ENCODE assay signal across 1 cellular context in the genomic region with DNA sequence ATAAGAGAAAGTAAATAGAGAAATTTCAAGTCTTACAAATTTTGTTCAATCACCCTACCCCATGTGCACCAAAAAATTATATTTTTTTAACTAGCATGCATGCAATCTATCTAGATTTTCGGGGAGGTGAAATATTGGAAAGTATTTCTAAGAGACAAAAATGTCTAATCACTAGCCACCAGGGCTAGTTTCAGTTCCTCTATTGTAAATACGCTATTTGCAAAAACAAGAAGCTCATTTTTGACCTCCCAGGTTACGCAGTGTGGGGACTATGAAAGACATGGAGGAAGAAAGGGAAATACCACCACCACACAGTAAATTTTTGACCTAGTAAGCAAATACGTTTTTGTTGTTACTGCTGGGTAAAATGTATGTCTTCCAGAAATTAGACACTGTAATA.
TF ChIP-seq lines count a peak whose summit lies in the region.

No MANE protein-coding gene starts in this region.

TF ChIP-seq in HepG2, 621 proteins besides CTCF, POLR2A, EP300 and RAD21 (continued from another document):
- TF ChIP-seq, protein P1, sequence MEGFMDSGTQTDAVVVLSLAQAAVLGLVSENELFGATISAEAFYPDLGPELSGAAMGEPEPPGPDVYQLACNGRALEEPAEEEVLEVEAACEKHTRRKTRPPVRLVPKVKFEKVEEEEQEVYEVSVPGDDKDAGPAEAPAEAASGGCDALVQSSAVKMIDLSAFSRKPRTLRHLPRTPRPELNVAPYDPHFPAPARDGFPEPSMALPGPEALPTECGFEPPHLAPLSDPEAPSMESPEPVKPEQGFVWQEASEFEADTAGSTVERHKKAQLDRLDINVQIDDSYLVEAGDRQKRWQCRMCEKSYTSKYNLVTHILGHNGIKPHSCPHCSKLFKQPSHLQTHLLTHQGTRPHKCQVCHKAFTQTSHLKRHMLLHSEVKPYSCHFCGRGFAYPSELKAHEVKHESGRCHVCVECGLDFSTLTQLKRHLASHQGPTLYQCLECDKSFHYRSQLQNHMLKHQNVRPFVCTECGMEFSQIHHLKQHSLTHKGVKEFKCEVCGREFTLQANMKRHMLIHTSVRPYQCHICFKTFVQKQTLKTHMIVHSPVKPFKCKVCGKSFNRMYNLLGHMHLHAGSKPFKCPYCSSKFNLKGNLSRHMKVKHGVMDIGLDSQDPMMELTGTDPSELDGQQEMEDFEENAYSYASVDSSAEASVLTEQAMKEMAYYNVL (CRISPR knock-in tag; IDR thresholded peaks at IDR 0.05; ENCODE audit: borderline replicate concordance), result no peak
- no peak for TF ChIP-seq HOXA9 (CRISPR knock-in tag; IDR thresholded peaks at IDR 0.05; ENCODE audit: borderline replicate concordance)
- no peak for TF ChIP-seq FOXC1 (CRISPR knock-in tag; IDR thresholded peaks at IDR 0.05; ENCODE audit: borderline replicate concordance)
- no peak for TF ChIP-seq ZNF317 (CRISPR knock-in tag; IDR thresholded peaks at IDR 0.05)
- TF ChIP-seq NRL (CRISPR knock-in tag; IDR thresholded peaks at IDR 0.05; ENCODE audit: borderline replicate concordance), result no peak
- TF ChIP-seq, protein P2, sequence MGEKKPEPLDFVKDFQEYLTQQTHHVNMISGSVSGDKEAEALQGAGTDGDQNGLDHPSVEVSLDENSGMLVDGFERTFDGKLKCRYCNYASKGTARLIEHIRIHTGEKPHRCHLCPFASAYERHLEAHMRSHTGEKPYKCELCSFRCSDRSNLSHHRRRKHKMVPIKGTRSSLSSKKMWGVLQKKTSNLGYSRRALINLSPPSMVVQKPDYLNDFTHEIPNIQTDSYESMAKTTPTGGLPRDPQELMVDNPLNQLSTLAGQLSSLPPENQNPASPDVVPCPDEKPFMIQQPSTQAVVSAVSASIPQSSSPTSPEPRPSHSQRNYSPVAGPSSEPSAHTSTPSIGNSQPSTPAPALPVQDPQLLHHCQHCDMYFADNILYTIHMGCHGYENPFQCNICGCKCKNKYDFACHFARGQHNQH (CRISPR knock-in tag; IDR thresholded peaks at IDR 0.05), result no peak
